Comparison of ENCODE assay signal across 19 cellular contexts in the genomic region with DNA sequence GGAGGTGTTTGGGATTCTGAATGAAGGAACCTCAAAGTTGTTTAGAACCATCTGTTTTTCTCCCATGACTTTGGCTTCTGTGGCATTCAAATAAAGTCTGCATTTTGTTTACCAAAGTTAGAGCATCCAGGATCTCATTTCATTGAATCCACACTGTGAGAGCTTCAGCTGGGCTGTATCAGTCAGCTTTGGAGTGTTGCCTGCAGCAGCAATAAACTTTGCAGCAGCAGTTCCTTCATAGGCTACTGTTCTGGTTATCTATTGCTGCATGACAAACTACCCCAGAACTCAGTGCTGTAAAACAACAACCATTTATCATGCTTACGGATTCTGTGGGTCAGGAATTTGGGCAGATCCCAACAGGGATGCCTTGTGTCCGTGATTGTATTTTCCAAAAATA.
A peak's percentile ranks its signal among the peaks of the same experiment; 100 is the strongest.
DNase-seq lines count a peak whose midpoint lies in the region; ATAC-seq, FAIRE-seq and TF ChIP-seq lines count a peak whose summit lies in the region.
"Had no signal": no experiment of that assay in that cellular context is flagged by ENCODE, and none has a peak within 500 bp of the region (broad histone marks: within the 10 kb centered on the region; RNA-seq: fewer than 3 reads in every experiment).

No MANE protein-coding gene starts in this region.

- no peak overlapping the region for H3K4me3 ChIP-seq in hepatocyte

- peaks cover 14% of the 10 kb centered on the region in 2 experiments for H3K4me1 Mint-ChIP-seq in H9
- H3K4me1 Mint-ChIP-seq: CD4-positive, alpha-beta memory T cell had no signal

- no peak overlapping the region for H3K9ac ChIP-seq in H9 (ENCODE audit: extremely low read depth, insufficient read length, low read length)
- H3K9ac ChIP-seq: KMS-11 had no signal

- no peak for ATAC-seq in GM21737 (IDR thresholded peaks at IDR 0.05; ENCODE audit: unreplicated experiment)

- H2AFZ ChIP-seq in hepatocyte (no peak overlapping the region), H9 (ENCODE audit: low read length) (no peak overlapping the region)

- no peak for TF ChIP-seq POLR2A in H54 (IDR thresholded peaks at IDR 0.05; ENCODE audit: low read depth, low read length)

- no peak overlapping the region for H3K4ac ChIP-seq in H9 (ENCODE audit: low read depth, low read length)

- no peak overlapping the region for H4K8ac ChIP-seq in H9 (replicated peaks; ENCODE audit: insufficient read length, low read depth, low read length)

- no peak overlapping the region for H4K5ac ChIP-seq in H9 (ENCODE audit: insufficient read length, low read depth, low read length)

- no peak overlapping the region for H3K27ac ChIP-seq in hepatocyte
- no peak overlapping the region for H3K27ac ChIP-seq in H9 (ENCODE audit: insufficient read length, low read depth, low read length)
- H3K27ac ChIP-seq: C4-2B, KMS-11 had no signal

- H3K9me3 ChIP-seq in hepatocyte (ENCODE audit: low read depth) (no peaks in the 10 kb centered on the region), H9 (ENCODE audit: control insufficient read depth, low read depth, low read length) (no peaks in the 10 kb centered on the region)
- H3K9me3 ChIP-seq: BE2C had no signal

- H3T11ph ChIP-seq in H9 (ENCODE audit: low read length), result no peak overlapping the region

- no peak overlapping the region for H2BK120ac ChIP-seq in H9 (ENCODE audit: low read depth, low read length, poor library complexity, severe bottlenecking)

- H3K23me2 ChIP-seq in H9 (ENCODE audit: insufficient read length, low read depth, low read length, poor library complexity, severe bottlenecking), result no peaks in the 10 kb centered on the region

- no peaks in the 10 kb centered on the region for H3K36me3 ChIP-seq in hepatocyte (replicated peaks; ENCODE audit: insufficient read depth, low read depth)
- H3K36me3 ChIP-seq: BE2C had no signal

- WGBS in hepatocyte (ENCODE audit: low lambda C conversion rate, missing lambda C conversion rate), result 24% methylated on average over 2 of the region's 2 CpGs
- WGBS in H9 (ENCODE audit: extremely low coverage, insufficient read length, low lambda C conversion rate), result no CpG with 5 or more reads among the region's 2 CpGs

- no peak for TF ChIP-seq CTCF in hepatocyte (IDR thresholded peaks at IDR 0.05; ENCODE audit: poor library complexity)
- TF ChIP-seq CTCF in H9 (conservative IDR thresholded peaks at IDR 0.05), result no peak

- no peak overlapping the region for H2AK5ac ChIP-seq in H9 (ENCODE audit: insufficient read length, low read length)

- H3K79me1 ChIP-seq in H9 (ENCODE audit: insufficient read depth, low read depth, low read length, poor library complexity, severe bottlenecking), result no peaks in the 10 kb centered on the region

- no peak overlapping the region for H3K27ac Mint-ChIP-seq in H9
- H3K27ac Mint-ChIP-seq: CD4-positive, alpha-beta memory T cell had no signal

- peak; percentile 86 for FAIRE-seq in H54 (lab: Jason Lieb, UNC)
- FAIRE-seq: A204.1, G401.6, GM12891, GM19239 had no signal

- no peak overlapping the region for H2BK20ac ChIP-seq in H9 (ENCODE audit: low read depth, low read length, poor library complexity, severe bottlenecking)

- no peak overlapping the region for H4K91ac ChIP-seq in H9 (ENCODE audit: insufficient read length, low read depth, low read length)

- H3K27me3 ChIP-seq in hepatocyte (no peaks in the 10 kb centered on the region), H9 (ENCODE audit: insufficient read depth, low read length) (no peaks in the 10 kb centered on the region)
- H3K27me3 ChIP-seq: BE2C had no signal

- DNase-seq in H54 (ENCODE audit: insufficient read length, low spot score) (no peak), hepatocyte (ENCODE audit: low spot score) (peak; percentile 6), myocyte (ENCODE audit: low read depth) (peak; percentile 31), H9 (no peak), HCEC 1CT (no peak), DMS 273 treated with DMSO at 0.1 percent for 48 hours (lab: John Stamatoyannopoulos, UW) (no peak)
- DNase-seq: BE2C; CD4-positive, alpha-beta memory T cell; DMS153; DMS79 treated with DMSO at 0.1 percent for 48 hours; EL; H7 had no signal

- H3K9me3 Mint-ChIP-seq in H9, result no peaks in the 10 kb centered on the region

- no peak overlapping the region for H3K56ac ChIP-seq in H9 (ENCODE audit: insufficient read length, low read depth, low read length)

- H3K4me2 ChIP-seq in hepatocyte (no peak overlapping the region), H9 (ENCODE audit: insufficient read depth, insufficient read length, low read length) (no peak overlapping the region)
- H3K4me2 ChIP-seq: KMS-11 had no signal

- no peak overlapping the region for H2BK12ac ChIP-seq in H9 (ENCODE audit: insufficient read length, low read depth, low read length)

- H3K14ac ChIP-seq in H9 (ENCODE audit: insufficient read depth, low read length), result no peak overlapping the region

- no peak overlapping the region for H3K18ac ChIP-seq in H9 (ENCODE audit: insufficient read length, low read depth, low read length)

- H3K36me3 Mint-ChIP-seq in H9 (ENCODE audit: insufficient read depth in 1 of 3, low read depth in 3 of 3), result peaks cover 0 to 5% (median 0%) of the 10 kb centered on the region in 3 experiments; a peak in 2 of 7 replicates
- H3K36me3 Mint-ChIP-seq: CD4-positive, alpha-beta memory T cell had no signal

- H4K20me1 ChIP-seq in hepatocyte (ENCODE audit: insufficient read depth, poor library complexity, severe bottlenecking) (no peaks in the 10 kb centered on the region), H9 (ENCODE audit: control insufficient read depth, insufficient read depth, insufficient read length) (no peaks in the 10 kb centered on the region)

- H2BK15ac ChIP-seq in H9 (ENCODE audit: low read depth, low read length), result no peak overlapping the region

- H3K4me1 ChIP-seq in hepatocyte (ENCODE audit: insufficient read depth), result no peaks in the 10 kb centered on the region
- no peaks in the 10 kb centered on the region for H3K4me1 ChIP-seq in H9 (ENCODE audit: insufficient read depth, low read length)
- H3K4me1 ChIP-seq: BE2C had no signal

- H3K27me3 Mint-ChIP-seq in H9 (ENCODE audit: low read depth), result no peaks in the 10 kb centered on the region; the same call in 1 of the 2 replicates
- H3K27me3 Mint-ChIP-seq: CD4-positive, alpha-beta memory T cell had no signal

- H3K79me2 ChIP-seq in hepatocyte (no peaks in the 10 kb centered on the region), H9 (ENCODE audit: insufficient read depth, low read length) (no peaks in the 10 kb centered on the region)

- no peak overlapping the region for H3K4me3 Mint-ChIP-seq in H9
- H3K4me3 Mint-ChIP-seq: CD4-positive, alpha-beta memory T cell had no signal

- no peak overlapping the region for H3K23ac ChIP-seq in H9 (ENCODE audit: insufficient read length, low read depth, low read length)

- no peaks in the 10 kb centered on the region for H3K9me2 ChIP-seq in hepatocyte (replicated peaks; ENCODE audit: insufficient read depth)

- H2BK5ac ChIP-seq in H9 (ENCODE audit: insufficient read length, low read length), result no peak overlapping the region

Comparison
In these comparisons a context has a peak if more than half of its experiments do, and no peak if none do; other contexts are left out.
1. DNase-seq: peak in hepatocyte (single experiment) and myocyte (single experiment); none in H54 (single experiment), H9 (single experiment), HCEC 1CT (single experiment) and DMS 273 treated with DMSO at 0.1 percent for 48 hours (single experiment).